14 cellular contexts compared by ENCODE assay signal in the genomic region with DNA sequence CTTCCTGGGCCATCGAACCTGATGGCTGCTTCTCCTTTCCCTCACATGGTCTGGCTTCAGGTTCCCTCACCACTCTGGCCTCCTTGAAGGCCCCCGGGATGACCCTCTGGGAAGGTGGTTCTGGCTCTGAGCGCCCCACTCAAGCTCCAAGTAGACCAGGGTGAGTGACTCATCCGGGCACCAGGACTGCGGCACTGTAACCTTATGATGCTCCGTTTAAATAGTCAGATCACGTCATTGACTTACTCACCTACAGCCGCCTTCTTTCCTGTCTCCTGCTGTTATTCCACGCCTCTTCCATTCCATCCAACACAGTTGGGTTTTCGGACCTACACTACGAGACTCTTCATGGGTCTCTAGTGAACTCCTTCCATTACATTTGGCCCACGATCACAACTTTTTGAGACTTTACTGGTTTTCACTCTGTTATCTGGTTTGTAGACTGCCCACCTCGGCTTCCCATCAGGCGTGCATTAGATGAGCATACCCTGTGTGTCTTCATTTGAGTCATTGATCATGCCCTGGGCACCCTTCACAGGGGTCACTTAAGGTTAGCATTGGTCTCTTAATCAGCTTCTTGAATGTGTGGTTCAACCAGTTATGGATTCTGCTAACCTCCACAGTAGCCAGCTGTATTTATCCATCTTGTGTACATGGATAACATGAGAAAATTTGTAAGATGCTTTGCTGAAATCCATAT.
DNase-seq lines count a peak whose midpoint lies in the region; ATAC-seq and TF ChIP-seq lines count a peak whose summit lies in the region.
"Had no signal": no experiment of that assay in that cellular context is flagged by ENCODE, and none has a peak within 500 bp of the region (broad histone marks: within the 10 kb centered on the region; RNA-seq: fewer than 3 reads in every experiment).

No MANE protein-coding gene starts in this region.

- H3K9ac ChIP-seq in HUES6 (ENCODE audit: low read length), result peak overlapping the region; percentile 23

- H3K4me3 Mint-ChIP-seq in chondrocyte (ENCODE audit: unreplicated experiment) (no peak overlapping the region), mesothelial cell of epicardium (no peak overlapping the region)
- H3K4me3 Mint-ChIP-seq in activated T-cell treated with anti-CD3 and anti-CD28 coated beads, Interleukin-2, amount 50 U/mL, for 72 hours, result no peak overlapping the region
- peak overlapping the region in 1 of 10 donors; percentile 9 for H3K4me3 Mint-ChIP-seq in naive thymus-derived CD4-positive, alpha-beta T cell

- H3K27ac Mint-ChIP-seq in chondrocyte (ENCODE audit: unreplicated experiment), result peak overlapping the region; percentile 90
- H3K27ac Mint-ChIP-seq in mesothelial cell of epicardium, result peak overlapping the region; percentile 4
- H3K27ac Mint-ChIP-seq in activated T-cell treated with anti-CD3 and anti-CD28 coated beads, Interleukin-2, amount 50 U/mL, for 72 hours, result no peak overlapping the region
- peak overlapping the region in 2 of 9 donors; percentile 14 to 32 for H3K27ac Mint-ChIP-seq in naive thymus-derived CD4-positive, alpha-beta T cell

- H3K9me3 Mint-ChIP-seq in chondrocyte (ENCODE audit: low read depth) (no peaks in the 10 kb centered on the region), mesothelial cell of epicardium (peaks cover 7% of the 10 kb centered on the region)
- H3K9me3 Mint-ChIP-seq in activated T-cell treated with anti-CD3 and anti-CD28 coated beads, Interleukin-2, amount 50 U/mL, for 72 hours, result peaks cover 2 to 3% of the 10 kb centered on the region in 2 donors
- peaks cover 0 to 6% (median 0%) of the 10 kb centered on the region in 11 donors for H3K9me3 Mint-ChIP-seq in naive thymus-derived CD4-positive, alpha-beta T cell

- POLR2A ChIA-PET in AG04450 (lab: Yijun Ruan, JAX), result no interaction called here
- POLR2A ChIA-PET in naive thymus-derived CD4-positive, alpha-beta T cell (lab: Charles Lee), result no interaction called here

- CTCF ChIA-PET in AG04450 (lab: Charles Lee), result interaction anchor here (1.1 to 2.6 kb wide), 3 partner anchors 16 to 25 kb away, joined by 5 to 9 read pairs (median 5); no protein-coding TSS in a partner anchor
- CTCF ChIA-PET in naive thymus-derived CD4-positive, alpha-beta T cell (lab: Charles Lee), result interaction anchor here (1.2 kb wide), 1 partner anchor 16 kb away, joined by 5 read pairs; no protein-coding TSS in a partner anchor

- peaks cover 25% of the 10 kb centered on the region for H3K4me1 ChIP-seq in HUES6 (ENCODE audit: control insufficient read depth, insufficient read depth, low read length)
- peaks cover 32 to 44% of the 10 kb centered on the region in 2 donors for H3K4me1 ChIP-seq in naive thymus-derived CD4-positive, alpha-beta T cell (ENCODE audit: control insufficient read depth in 2 of 2, insufficient read depth in 2 of 2, low read length in 2 of 2)

- H3K36me3 Mint-ChIP-seq in chondrocyte (ENCODE audit: low read depth), result peaks cover under 1% of the 10 kb centered on the region
- H3K36me3 Mint-ChIP-seq in mesothelial cell of epicardium, result peaks cover 18% of the 10 kb centered on the region
- peaks cover 3 to 4% of the 10 kb centered on the region in 2 donors for H3K36me3 Mint-ChIP-seq in activated T-cell treated with anti-CD3 and anti-CD28 coated beads, Interleukin-2, amount 50 U/mL, for 72 hours (ENCODE audit: insufficient read depth in 2 of 2)
- H3K36me3 Mint-ChIP-seq in naive thymus-derived CD4-positive, alpha-beta T cell, result peaks cover 0 to 6% (median 4%) of the 10 kb centered on the region in 5 donors

- H3K9me3 ChIP-seq in AG04450 (ENCODE audit: control insufficient read depth, insufficient read depth, low read length), result no peaks in the 10 kb centered on the region; the same call in 1 of the 2 replicates
- H3K9me3 ChIP-seq in HUES6 (ENCODE audit: control insufficient read depth, insufficient read depth, low read depth, low read length), result 0 out of 2 replicates have a peak, but pooled peaks cover 4% of the 10 kb centered on the region
- H3K9me3 ChIP-seq in naive thymus-derived CD4-positive, alpha-beta T cell (ENCODE audit: control insufficient read depth in 2 of 3, low read length in 3 of 3), result no peaks in the 10 kb centered on the region
- H3K9me3 ChIP-seq: ovary, upper lobe of left lung had no signal

- H3K36me3 ChIP-seq in HUES6 (ENCODE audit: control insufficient read depth, insufficient read depth, low read length), result no peaks in the 10 kb centered on the region
- H3K36me3 ChIP-seq in naive thymus-derived CD4-positive, alpha-beta T cell (ENCODE audit: control insufficient read depth in 2 of 3, insufficient read depth in 3 of 3, low read length in 3 of 3), result no peaks in the 10 kb centered on the region
- H3K36me3 ChIP-seq: ovary had no signal

- intact Hi-C loops in naive thymus-derived CD4-positive, alpha-beta T cell (cut with micrococcal nuclease), result loop anchor here in 1 of 2 donors (5.0 kb wide), 2 partner anchors 78 to 148 kb away; a partner anchor contains a TSS

- TF ChIP-seq CTCF in AG04450 (IDR thresholded peaks at IDR 0.05; ENCODE audit: low read depth, low read length), result no peak
- TF ChIP-seq CTCF in chondrocyte (IDR thresholded peaks at IDR 0.05), result no peak
- no peak for TF ChIP-seq CTCF in mesothelial cell of epicardium (IDR thresholded peaks at IDR 0.05; ENCODE audit: unreplicated experiment)

- DNase-seq in AG04450 (ENCODE audit: low read depth, low spot score), result no peak
- no peak for DNase-seq in chondrocyte (ENCODE audit: low spot score)
- DNase-seq in mesothelial cell of epicardium (ENCODE audit: low spot score in 2 of 2, unreplicated experiment in 2 of 2), result no peak
- DNase-seq in activated T-cell treated with anti-CD3 and anti-CD28 coated beads, Interleukin-2, amount 50 U/mL, for 72 hours, result no peak
- no peak for DNase-seq in NOMO-1 treated with dmso at 0.1 percent for 144 hours (lab: John Stamatoyannopoulos, UW; ENCODE audit: unreplicated experiment)
- no peak for DNase-seq in naive thymus-derived CD4-positive, alpha-beta T cell
- DNase-seq: NCI-H187, NCI-H82, ovary, SHP77 treated with DMSO at 0.1 percent for 48 hours, upper lobe of left lung had no signal

- no peaks in the 10 kb centered on the region for H3K27me3 ChIP-seq in AG04450 (ENCODE audit: control insufficient read depth, insufficient read depth, low read length)
- H3K27me3 ChIP-seq in HUES6 (ENCODE audit: control insufficient read depth, insufficient read depth, low read length), result no peaks in the 10 kb centered on the region
- no peaks in the 10 kb centered on the region for H3K27me3 ChIP-seq in naive thymus-derived CD4-positive, alpha-beta T cell (ENCODE audit: control insufficient read depth in 2 of 2, insufficient read depth in 2 of 2, low read length in 2 of 2)
- H3K27me3 ChIP-seq: ovary, upper lobe of left lung had no signal

- H3K27ac ChIP-seq in AG04450 (ENCODE audit: low read depth, low read length) (peak overlapping the region; percentile 86), HUES6 (ENCODE audit: low read depth, low read length) (no peak overlapping the region)
- H3K27ac ChIP-seq in naive thymus-derived CD4-positive, alpha-beta T cell (ENCODE audit: low read depth, low read length), result no peak overlapping the region
- H3K27ac ChIP-seq: ovary, upper lobe of left lung had no signal

- H3K4me3 ChIP-seq in AG04450 (ENCODE audit: low read depth, low read length) (no peak overlapping the region), HUES6 (ENCODE audit: low read depth, low read length) (no peak overlapping the region)
- H3K4me3 ChIP-seq in naive thymus-derived CD4-positive, alpha-beta T cell (ENCODE audit: low read length), result no peak overlapping the region
- H3K4me3 ChIP-seq: K562, ovary, upper lobe of left lung had no signal

- ATAC-seq in activated T-cell treated with anti-CD3 and anti-CD28 coated beads, Interleukin-2, amount 50 U/mL, for 72 hours (replicated peaks in 1 of 2), result no peak
- no peak for ATAC-seq in naive thymus-derived CD4-positive, alpha-beta T cell
- no peak for ATAC-seq in GM19455 (IDR thresholded peaks at IDR 0.05; ENCODE audit: unreplicated experiment)
- ATAC-seq: K562 had no signal

- no peaks in the 10 kb centered on the region for H3K27me3 Mint-ChIP-seq in chondrocyte (ENCODE audit: low read depth)
- no peaks in the 10 kb centered on the region for H3K27me3 Mint-ChIP-seq in mesothelial cell of epicardium (ENCODE audit: low read depth)
- peaks cover 37% of the 10 kb centered on the region for H3K27me3 Mint-ChIP-seq in activated T-cell treated with anti-CD3 and anti-CD28 coated beads, Interleukin-2, amount 50 U/mL, for 72 hours (ENCODE audit: low read depth)
- H3K27me3 Mint-ChIP-seq in naive thymus-derived CD4-positive, alpha-beta T cell, result peaks cover 0 to 66% (median 0%) of the 10 kb centered on the region in 5 donors

- H3K4me1 Mint-ChIP-seq in chondrocyte (ENCODE audit: low read depth) (peaks cover 46% of the 10 kb centered on the region), mesothelial cell of epicardium (peaks cover 39% of the 10 kb centered on the region)
- H3K4me1 Mint-ChIP-seq in activated T-cell treated with anti-CD3 and anti-CD28 coated beads, Interleukin-2, amount 50 U/mL, for 72 hours (ENCODE audit: low read depth), result peaks cover 36% of the 10 kb centered on the region
- H3K4me1 Mint-ChIP-seq in naive thymus-derived CD4-positive, alpha-beta T cell, result peaks cover 38 to 63% (median 51%) of the 10 kb centered on the region in 7 donors
